In genomic region chr15:27865323-27865922, GRCh38 we compare ENCODE assay signal across 23 cellular contexts.
DNase-seq lines count a peak whose midpoint lies in the region; ATAC-seq and TF ChIP-seq lines count a peak whose summit lies in the region.
"Had no signal": no experiment of that assay in that cellular context is flagged by ENCODE, and none has a peak within 500 bp of the region (broad histone marks: within the 10 kb centered on the region; RNA-seq: fewer than 3 reads in every experiment).

No MANE protein-coding gene starts in this region.

- peak overlapping the region; percentile 72 for H3K27ac ChIP-seq in BLaER1
- peak overlapping the region in 4 of 11 experiments; percentile 50 to 63 (median 52); a peak in 9 of 22 replicates for H3K27ac ChIP-seq in BLaER1 treated with 17β-estradiol and CSF1 and Interleukin-3, amounts not matched to agents 10 nM and 100 nM
- H3K27ac ChIP-seq: GM23248 had no signal

- H3K27me3 ChIP-seq in BLaER1, result no peaks in the 10 kb centered on the region
- 0 out of 22 replicates have a peak, but pooled peaks cover 0 to 6% (median 0%) of the 10 kb centered on the region in 11 experiments for H3K27me3 ChIP-seq in BLaER1 treated with 17β-estradiol and CSF1 and Interleukin-3, amounts not matched to agents 10 nM and 100 nM

- peak overlapping the region; percentile 30; the same call in 1 of the 2 replicates for H3K4me3 ChIP-seq in BLaER1
- H3K4me3 ChIP-seq in BLaER1 treated with 17β-estradiol and CSF1 and Interleukin-3, amounts not matched to agents 10 nM and 100 nM, result peak overlapping the region in 3 of 10 experiments; percentile 14 to 35 (median 27); a peak in 3 of 20 replicates
- H3K4me3 ChIP-seq: GM23248, K562 had no signal

- no peak overlapping the region for H3K27ac Mint-ChIP-seq in osteocyte (ENCODE audit: unreplicated experiment)
- no peak overlapping the region for H3K27ac Mint-ChIP-seq in T-cell
- H3K27ac Mint-ChIP-seq: B cell had no signal

- POLR2A ChIA-PET in T-cell (lab: Charles Lee), result no interaction called here

- CTCF ChIA-PET in T-cell (lab: Charles Lee), result no interaction called here

- H4K20me1 ChIP-seq in BLaER1, result no peaks in the 10 kb centered on the region
- H4K20me1 ChIP-seq in BLaER1 treated with 17β-estradiol and CSF1 and Interleukin-3, amounts not matched to agents 10 nM and 100 nM, result no peaks in the 10 kb centered on the region

- H3K4me2 ChIP-seq in BLaER1, result peak overlapping the region; percentile 86
- H3K4me2 ChIP-seq in BLaER1 treated with 17β-estradiol and CSF1 and Interleukin-3, amounts not matched to agents 10 nM and 100 nM, result peak overlapping the region; percentile 76 to 96 (median 89)

- DNase-seq in RPMI8226 (peak; percentile 59), osteocyte (ENCODE audit: extremely low spot score, unreplicated experiment) (peak; percentile 75), SKM-1 (lab: John Stamatoyannopoulos, UW; ENCODE audit: unreplicated experiment) (no peak), T-cell (no peak)
- DNase-seq: Calu3, DMS153, GM23248, H7, Kasumi-1, NCI-H1092 treated with DMSO at 0.1 percent for 48 hours, NCI-H1436, NCI-H1930, NCI-H2107, NCI-H446 treated with DMSO at 0.1 percent for 48 hours, NCI-H69, SHP77 treated with DMSO at 0.1 percent for 48 hours had no signal

- H3K9me3 Mint-ChIP-seq in osteocyte (ENCODE audit: unreplicated experiment) (no peaks in the 10 kb centered on the region), T-cell (peaks cover 2 to 14% (median 8%) of the 10 kb centered on the region in 3 donors)

- H3K4me1 Mint-ChIP-seq in osteocyte (ENCODE audit: unreplicated experiment) (no peaks in the 10 kb centered on the region), T-cell (no peaks in the 10 kb centered on the region)
- H3K4me1 Mint-ChIP-seq: B cell had no signal

- peaks cover 21% of the 10 kb centered on the region for H3K9me3 ChIP-seq in BLaER1
- H3K9me3 ChIP-seq in BLaER1 treated with 17β-estradiol and CSF1 and Interleukin-3, amounts not matched to agents 10 nM and 100 nM (replicated peaks in 1 of 11), result peaks cover 14 to 28% (median 21%) of the 10 kb centered on the region in 11 experiments; a peak in 21 of 22 replicates

- TF ChIP-seq CTCF in osteocyte (IDR thresholded peaks at IDR 0.05), result no peak

- H3K4me3 Mint-ChIP-seq in osteocyte (ENCODE audit: unreplicated experiment) (no peak overlapping the region), T-cell (no peak overlapping the region)
- H3K4me3 Mint-ChIP-seq: B cell had no signal

- no peaks in the 10 kb centered on the region for H3K36me3 ChIP-seq in BLaER1
- H3K36me3 ChIP-seq in BLaER1 treated with 17β-estradiol and CSF1 and Interleukin-3, amounts not matched to agents 10 nM and 100 nM, result no peaks in the 10 kb centered on the region

- ATAC-seq in T-cell (replicated peaks in 1 of 4) (no peak), HG02885 (IDR thresholded peaks at IDR 0.05; ENCODE audit: poor library complexity, unreplicated experiment) (no peak)
- ATAC-seq: HepG2, K562, Panc1 had no signal

- H3K9ac ChIP-seq in BLaER1, result peak overlapping the region; percentile 28; the same call in 1 of the 2 replicates
- H3K9ac ChIP-seq in BLaER1 treated with 17β-estradiol and CSF1 and Interleukin-3, amounts not matched to agents 10 nM and 100 nM, result peak overlapping the region in 1 of 11 experiments; percentile 32; a peak in 1 of 22 replicates
- H3K9ac ChIP-seq: GM23248 had no signal

- no peaks in the 10 kb centered on the region for H3K36me3 Mint-ChIP-seq in osteocyte (ENCODE audit: unreplicated experiment)
- no peaks in the 10 kb centered on the region for H3K36me3 Mint-ChIP-seq in T-cell

- H3K4me1 ChIP-seq in BLaER1, result peaks cover 78% of the 10 kb centered on the region
- H3K4me1 ChIP-seq in BLaER1 treated with 17β-estradiol and CSF1 and Interleukin-3, amounts not matched to agents 10 nM and 100 nM, result peaks cover 33 to 78% (median 72%) of the 10 kb centered on the region in 10 experiments

- H3K27me3 Mint-ChIP-seq in osteocyte (ENCODE audit: unreplicated experiment), result peaks cover 2% of the 10 kb centered on the region
- H3K27me3 Mint-ChIP-seq in T-cell, result no peaks in the 10 kb centered on the region
- H3K27me3 Mint-ChIP-seq: B cell had no signal

Comparison
In these comparisons a context has a peak if more than half of its experiments do, and no peak if none do; other contexts are left out.
1. DNase-seq: peak in RPMI8226 (single experiment) and osteocyte (single experiment); none in SKM-1 (single experiment) and T-cell (0 of 34).